ENCODE assay signal across 1 cellular context in the genomic region with DNA sequence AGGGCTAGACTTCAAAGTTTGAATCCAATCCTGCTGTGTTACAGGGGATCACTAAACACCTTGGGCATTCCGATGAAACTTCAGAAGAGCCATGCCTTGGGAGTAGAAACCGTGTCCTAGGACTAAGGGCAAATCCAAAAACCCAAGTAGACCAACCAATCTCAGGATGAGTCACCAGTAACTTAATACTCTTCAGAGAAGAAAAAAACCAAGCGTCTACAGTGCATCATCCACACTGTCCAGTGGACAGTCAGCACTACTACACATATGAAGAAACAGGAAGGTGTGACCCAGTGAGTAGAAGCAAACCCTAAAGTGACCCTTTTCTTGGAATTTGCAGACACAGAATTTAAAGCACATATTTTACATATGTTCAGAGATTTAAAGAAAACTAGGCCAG.
TF ChIP-seq lines count a peak whose summit lies in the region.

No MANE protein-coding gene starts in this region.

TF ChIP-seq in K562, 482 proteins besides CTCF, POLR2A, EP300 and RAD21:
- TF ChIP-seq, protein P1, sequence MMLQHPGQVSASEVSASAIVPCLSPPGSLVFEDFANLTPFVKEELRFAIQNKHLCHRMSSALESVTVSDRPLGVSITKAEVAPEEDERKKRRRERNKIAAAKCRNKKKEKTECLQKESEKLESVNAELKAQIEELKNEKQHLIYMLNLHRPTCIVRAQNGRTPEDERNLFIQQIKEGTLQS (IDR thresholded peaks at IDR 0.05): peak; percentile 56
- TF ChIP-seq, protein P1 (CRISPR knock-in tag; conservative IDR thresholded peaks at IDR 0.05): no peak
- TF ChIP-seq FOXK1 (CRISPR knock-in tag; IDR thresholded peaks at IDR 0.05; ENCODE audit: borderline replicate concordance) (no peak), FOSL1 (tag; conservative IDR thresholded peaks at IDR 0.05) (peak; percentile 43; the same call in 1 of the 2 replicates), SP1 (CRISPR knock-in tag; IDR thresholded peaks at IDR 0.05) (no peak), JUND (IDR thresholded peaks at IDR 0.05; ENCODE audit: borderline replicate concordance, low read depth, low read length) (no peak), JUND (tag; IDR thresholded peaks at IDR 0.05; ENCODE audit: borderline replicate concordance, low read depth, low read length) (0 out of 3 replicates have a peak, but pooled peaks have one; percentile 23), ZNF384 (IDR thresholded peaks at IDR 0.05; ENCODE audit: low read depth, low read length) (peak; percentile 63)
TF ChIP-seq in K562: peak in this region for 4.
